ENCODE assay signal across 1 cellular context in the genomic region with DNA sequence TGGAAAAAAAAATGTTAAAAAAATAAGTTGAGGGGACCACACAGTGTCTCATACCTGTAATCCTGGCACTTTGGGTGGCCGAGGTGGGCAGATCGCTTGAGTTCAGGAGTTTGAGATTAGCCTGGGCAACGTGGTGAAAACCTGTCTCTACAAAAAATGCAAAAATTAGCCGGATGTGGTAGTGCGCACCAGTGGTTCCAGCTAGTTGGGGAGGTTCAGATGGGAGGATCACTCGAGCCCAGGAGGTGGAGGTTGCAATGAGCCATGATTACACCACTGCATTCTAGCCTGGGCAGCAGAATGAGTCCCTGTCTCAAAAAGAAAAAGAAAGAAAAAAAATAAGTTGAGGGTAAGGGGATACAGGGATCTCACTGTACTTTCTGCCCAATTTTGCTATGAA.
TF ChIP-seq lines count a peak whose summit lies in the region.

No MANE protein-coding gene starts in this region.

TF ChIP-seq in HepG2, 621 proteins besides CTCF, POLR2A, EP300 and RAD21 (continued from another document):
- TF ChIP-seq, protein P1, sequence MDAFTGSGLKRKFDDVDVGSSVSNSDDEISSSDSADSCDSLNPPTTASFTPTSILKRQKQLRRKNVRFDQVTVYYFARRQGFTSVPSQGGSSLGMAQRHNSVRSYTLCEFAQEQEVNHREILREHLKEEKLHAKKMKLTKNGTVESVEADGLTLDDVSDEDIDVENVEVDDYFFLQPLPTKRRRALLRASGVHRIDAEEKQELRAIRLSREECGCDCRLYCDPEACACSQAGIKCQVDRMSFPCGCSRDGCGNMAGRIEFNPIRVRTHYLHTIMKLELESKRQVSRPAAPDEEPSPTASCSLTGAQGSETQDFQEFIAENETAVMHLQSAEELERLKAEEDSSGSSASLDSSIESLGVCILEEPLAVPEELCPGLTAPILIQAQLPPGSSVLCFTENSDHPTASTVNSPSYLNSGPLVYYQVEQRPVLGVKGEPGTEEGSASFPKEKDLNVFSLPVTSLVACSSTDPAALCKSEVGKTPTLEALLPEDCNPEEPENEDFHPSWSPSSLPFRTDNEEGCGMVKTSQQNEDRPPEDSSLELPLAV (CRISPR knock-in tag; conservative IDR thresholded peaks at IDR 0.05; ENCODE audit: low read depth): no peak
- no peak for TF ChIP-seq ZNF335 (CRISPR knock-in tag; IDR thresholded peaks at IDR 0.05)
TF ChIP-seq in HepG2: peak in this region for 1.
